Comparison of ENCODE assay signal across 25 cellular contexts in the genomic region with DNA sequence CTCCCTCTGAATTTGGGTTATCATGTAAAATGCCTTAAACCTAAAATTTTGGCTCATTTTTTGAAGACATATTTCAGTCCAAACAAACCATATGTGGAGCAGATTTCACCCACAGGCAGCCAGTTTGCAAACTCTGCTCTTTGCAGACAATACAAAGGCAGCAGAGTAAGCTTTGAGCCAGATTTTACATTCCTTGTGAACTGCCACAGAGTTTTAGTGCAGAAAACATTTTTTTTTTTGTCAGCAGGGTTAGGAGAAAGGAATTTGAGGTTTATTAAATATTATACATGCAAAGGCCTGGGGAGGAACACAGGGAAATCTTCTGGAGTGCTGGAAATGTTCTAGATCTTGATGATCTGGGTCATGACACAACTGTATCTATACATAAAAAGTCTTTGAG.
DNase-seq lines count a peak whose midpoint lies in the region; ATAC-seq, FAIRE-seq and TF ChIP-seq lines count a peak whose summit lies in the region.
"Had no signal": no experiment of that assay in that cellular context is flagged by ENCODE, and none has a peak within 500 bp of the region (broad histone marks: within the 10 kb centered on the region; RNA-seq: fewer than 3 reads in every experiment).

No MANE protein-coding gene starts in this region.

- no peaks in the 10 kb centered on the region for H3K36me3 ChIP-seq in GM23338 (ENCODE audit: insufficient read depth)
- H3K36me3 ChIP-seq: uterus had no signal

- H3K27me3 Mint-ChIP-seq in GM23338 (ENCODE audit: insufficient read depth, low read depth, poor library complexity), result no peaks in the 10 kb centered on the region

- no peaks in the 10 kb centered on the region for H3K36me3 Mint-ChIP-seq in GM23338 (ENCODE audit: low read depth)
- H3K36me3 Mint-ChIP-seq: CD8-positive, alpha-beta T cell; natural killer cell had no signal

- H3F3A ChIP-seq in GM23338 (replicated peaks; ENCODE audit: low read depth), result 0 out of 2 replicates have a peak, but pooled peaks cover 5% of the 10 kb centered on the region

- H3K4me2 ChIP-seq in GM23338, result no peak overlapping the region
- H3K4me2 ChIP-seq: KMS-11 had no signal

- peaks cover 19% of the 10 kb centered on the region for H3K4me1 Mint-ChIP-seq in GM23338
- H3K4me1 Mint-ChIP-seq: natural killer cell had no signal

- in situ Hi-C loops in astrocyte of the cerebellum (cut with HindIII; ENCODE audit: low sequenced_read_pairs), result no loop called here

- no peaks in the 10 kb centered on the region for H4K20me1 ChIP-seq in GM23338 (replicated peaks; ENCODE audit: insufficient read depth)

- H3K9me3 Mint-ChIP-seq in GM23338, result no peaks in the 10 kb centered on the region; the same call in 2 of the 3 replicates
- H3K9me3 Mint-ChIP-seq: activated T-cell treated with anti-CD3 and anti-CD28 coated beads, Interleukin-2, amount 50 U/mL, for 4 hours; CD8-positive, alpha-beta T cell; natural killer cell had no signal

- no peak for FAIRE-seq in urothelium cell line (lab: Jason Lieb, UNC)

- H3K79me2 ChIP-seq in GM23338 (replicated peaks; ENCODE audit: insufficient read depth), result no peaks in the 10 kb centered on the region

- no peak overlapping the region for H3K27ac Mint-ChIP-seq in GM23338
- H3K27ac Mint-ChIP-seq: CD8-positive, alpha-beta T cell; natural killer cell had no signal

- TF ChIP-seq CTCF in GM23338 (conservative IDR thresholded peaks at IDR 0.05; ENCODE audit: low read depth in 2 of 2) (no peak), astrocyte of the cerebellum (IDR thresholded peaks at IDR 0.05; ENCODE audit: low read depth, low read length, missing control alignments) (no peak), fibroblast of pulmonary artery (IDR thresholded peaks at IDR 0.05; ENCODE audit: low read length, missing control alignments) (no peak)

- no peak overlapping the region for H3K4me3 Mint-ChIP-seq in GM23338
- H3K4me3 Mint-ChIP-seq: activated T-cell treated with anti-CD3 and anti-CD28 coated beads, Interleukin-2, amount 50 U/mL, for 4 hours; CD8-positive, alpha-beta T cell; natural killer cell had no signal

- peaks cover 17% of the 10 kb centered on the region for H3K9me2 ChIP-seq in GM23338 (ENCODE audit: insufficient read depth)

- ATAC-seq in GM23338 (no peak), sciatic nerve (peak; percentile 27), HG03097 (IDR thresholded peaks at IDR 0.05; ENCODE audit: low FRiP score, unreplicated experiment) (no peak)
- ATAC-seq: activated T-cell treated with anti-CD3 and anti-CD28 coated beads, Interleukin-2, amount 50 U/mL, for 4 hours; CD8-positive, alpha-beta T cell; esophagus mucosa; left lobe of liver; natural killer cell had no signal

- DNase-seq in GM23338 (ENCODE audit: low spot score), result no peak
- DNase-seq in astrocyte of the cerebellum (ENCODE audit: low read depth), result peak; percentile 37
- DNase-seq in fibroblast of pulmonary artery (ENCODE audit: low read depth), result peak; percentile 49
- DNase-seq in sciatic nerve (ENCODE audit: low spot score), result no peak
- no peak for DNase-seq in urothelium cell line (ENCODE audit: low spot score)
- DNase-seq in cerebellar cortex (ENCODE audit: low spot score), result no peak
- DNase-seq: activated CD4-positive, CD25-positive, alpha-beta regulatory T cell treated with anti-CD3 and anti-CD28 coated beads, Interleukin-2, amount 50 U/mL, for 72 hours; activated naive CD4-positive, alpha-beta T cell treated with Interleukin-2 at 50 U/mL for 16 hours; activated T-cell treated with anti-CD3 and anti-CD28 coated beads, Interleukin-2, amount 50 U/mL, for 4 hours; anterior cingulate cortex; CD8-positive, alpha-beta T cell; effector memory CD4-positive, alpha-beta T cell; GF-D8; HCEC 1CT; head of caudate nucleus; natural killer cell; NCI-H187 treated with DMSO at 0.1 percent for 48 hours; NCI-H226; NCI-H774; posterior cingulate gyrus; uterus had no signal

- intact Hi-C loops in sciatic nerve (cut with DNase I), result no loop called here

- peaks cover 20% of the 10 kb centered on the region for H3K4me1 ChIP-seq in GM23338 (ENCODE audit: insufficient read depth)
- H3K4me1 ChIP-seq: uterus had no signal

- H3K4me3 ChIP-seq in GM23338 (no peak overlapping the region), astrocyte of the cerebellum (ENCODE audit: low read depth, low read length) (no peak overlapping the region), fibroblast of pulmonary artery (replicated peaks; ENCODE audit: low read depth, low read length) (no peak overlapping the region)
- H3K4me3 ChIP-seq: uterus had no signal

- H2AFZ ChIP-seq in GM23338, result no peak overlapping the region

- H3K27ac ChIP-seq in GM23338 (ENCODE audit: low read depth), result peak overlapping the region; percentile 60; the same call in 1 of the 2 replicates
- H3K27ac ChIP-seq: KMS-11, uterus had no signal

- no peaks in the 10 kb centered on the region for H3K27me3 ChIP-seq in GM23338 (ENCODE audit: insufficient read depth)
- H3K27me3 ChIP-seq: uterus had no signal

TF ChIP-seq in GM23338, 12 proteins besides CTCF, POLR2A, EP300 and RAD21 (continues in another document):
- TF ChIP-seq EZH2phosphoT487 (IDR thresholded peaks at IDR 0.05; ENCODE audit: unreplicated experiment), result no peak
- TF ChIP-seq ZNF331 (CRISPR knock-in tag; IDR thresholded peaks at IDR 0.05; ENCODE audit: low read depth), result no peak
- no peak for TF ChIP-seq ZNF114 (CRISPR knock-in tag; IDR thresholded peaks at IDR 0.05)
- TF ChIP-seq EZH2 (IDR thresholded peaks at IDR 0.05; ENCODE audit: low read depth, unreplicated experiment), result no peak
- no peak for TF ChIP-seq JUNB (IDR thresholded peaks at IDR 0.05; ENCODE audit: unreplicated experiment)
- no peak for TF ChIP-seq CREB1 (CRISPR knock-in tag; IDR thresholded peaks at IDR 0.05; ENCODE audit: low read depth)
- TF ChIP-seq, protein P1, sequence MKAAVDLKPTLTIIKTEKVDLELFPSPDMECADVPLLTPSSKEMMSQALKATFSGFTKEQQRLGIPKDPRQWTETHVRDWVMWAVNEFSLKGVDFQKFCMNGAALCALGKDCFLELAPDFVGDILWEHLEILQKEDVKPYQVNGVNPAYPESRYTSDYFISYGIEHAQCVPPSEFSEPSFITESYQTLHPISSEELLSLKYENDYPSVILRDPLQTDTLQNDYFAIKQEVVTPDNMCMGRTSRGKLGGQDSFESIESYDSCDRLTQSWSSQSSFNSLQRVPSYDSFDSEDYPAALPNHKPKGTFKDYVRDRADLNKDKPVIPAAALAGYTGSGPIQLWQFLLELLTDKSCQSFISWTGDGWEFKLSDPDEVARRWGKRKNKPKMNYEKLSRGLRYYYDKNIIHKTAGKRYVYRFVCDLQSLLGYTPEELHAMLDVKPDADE (IDR thresholded peaks at IDR 0.05), result no peak
- TF ChIP-seq, protein P2, sequence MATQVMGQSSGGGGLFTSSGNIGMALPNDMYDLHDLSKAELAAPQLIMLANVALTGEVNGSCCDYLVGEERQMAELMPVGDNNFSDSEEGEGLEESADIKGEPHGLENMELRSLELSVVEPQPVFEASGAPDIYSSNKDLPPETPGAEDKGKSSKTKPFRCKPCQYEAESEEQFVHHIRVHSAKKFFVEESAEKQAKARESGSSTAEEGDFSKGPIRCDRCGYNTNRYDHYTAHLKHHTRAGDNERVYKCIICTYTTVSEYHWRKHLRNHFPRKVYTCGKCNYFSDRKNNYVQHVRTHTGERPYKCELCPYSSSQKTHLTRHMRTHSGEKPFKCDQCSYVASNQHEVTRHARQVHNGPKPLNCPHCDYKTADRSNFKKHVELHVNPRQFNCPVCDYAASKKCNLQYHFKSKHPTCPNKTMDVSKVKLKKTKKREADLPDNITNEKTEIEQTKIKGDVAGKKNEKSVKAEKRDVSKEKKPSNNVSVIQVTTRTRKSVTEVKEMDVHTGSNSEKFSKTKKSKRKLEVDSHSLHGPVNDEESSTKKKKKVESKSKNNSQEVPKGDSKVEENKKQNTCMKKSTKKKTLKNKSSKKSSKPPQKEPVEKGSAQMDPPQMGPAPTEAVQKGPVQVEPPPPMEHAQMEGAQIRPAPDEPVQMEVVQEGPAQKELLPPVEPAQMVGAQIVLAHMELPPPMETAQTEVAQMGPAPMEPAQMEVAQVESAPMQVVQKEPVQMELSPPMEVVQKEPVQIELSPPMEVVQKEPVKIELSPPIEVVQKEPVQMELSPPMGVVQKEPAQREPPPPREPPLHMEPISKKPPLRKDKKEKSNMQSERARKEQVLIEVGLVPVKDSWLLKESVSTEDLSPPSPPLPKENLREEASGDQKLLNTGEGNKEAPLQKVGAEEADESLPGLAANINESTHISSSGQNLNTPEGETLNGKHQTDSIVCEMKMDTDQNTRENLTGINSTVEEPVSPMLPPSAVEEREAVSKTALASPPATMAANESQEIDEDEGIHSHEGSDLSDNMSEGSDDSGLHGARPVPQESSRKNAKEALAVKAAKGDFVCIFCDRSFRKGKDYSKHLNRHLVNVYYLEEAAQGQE (IDR thresholded peaks at IDR 0.05; ENCODE audit: unreplicated experiment), result no peak
- no peak for TF ChIP-seq NANOG (IDR thresholded peaks at IDR 0.05; ENCODE audit: borderline replicate concordance)

Comparison
In these comparisons a context has a peak if more than half of its experiments do, and no peak if none do; other contexts are left out.
1. DNase-seq: peak in astrocyte of the cerebellum (single experiment) and fibroblast of pulmonary artery (single experiment); none in GM23338 (single experiment), sciatic nerve (single experiment), urothelium cell line (single experiment) and cerebellar cortex (single experiment).